8 cellular contexts compared by ENCODE assay signal in the genomic region with DNA sequence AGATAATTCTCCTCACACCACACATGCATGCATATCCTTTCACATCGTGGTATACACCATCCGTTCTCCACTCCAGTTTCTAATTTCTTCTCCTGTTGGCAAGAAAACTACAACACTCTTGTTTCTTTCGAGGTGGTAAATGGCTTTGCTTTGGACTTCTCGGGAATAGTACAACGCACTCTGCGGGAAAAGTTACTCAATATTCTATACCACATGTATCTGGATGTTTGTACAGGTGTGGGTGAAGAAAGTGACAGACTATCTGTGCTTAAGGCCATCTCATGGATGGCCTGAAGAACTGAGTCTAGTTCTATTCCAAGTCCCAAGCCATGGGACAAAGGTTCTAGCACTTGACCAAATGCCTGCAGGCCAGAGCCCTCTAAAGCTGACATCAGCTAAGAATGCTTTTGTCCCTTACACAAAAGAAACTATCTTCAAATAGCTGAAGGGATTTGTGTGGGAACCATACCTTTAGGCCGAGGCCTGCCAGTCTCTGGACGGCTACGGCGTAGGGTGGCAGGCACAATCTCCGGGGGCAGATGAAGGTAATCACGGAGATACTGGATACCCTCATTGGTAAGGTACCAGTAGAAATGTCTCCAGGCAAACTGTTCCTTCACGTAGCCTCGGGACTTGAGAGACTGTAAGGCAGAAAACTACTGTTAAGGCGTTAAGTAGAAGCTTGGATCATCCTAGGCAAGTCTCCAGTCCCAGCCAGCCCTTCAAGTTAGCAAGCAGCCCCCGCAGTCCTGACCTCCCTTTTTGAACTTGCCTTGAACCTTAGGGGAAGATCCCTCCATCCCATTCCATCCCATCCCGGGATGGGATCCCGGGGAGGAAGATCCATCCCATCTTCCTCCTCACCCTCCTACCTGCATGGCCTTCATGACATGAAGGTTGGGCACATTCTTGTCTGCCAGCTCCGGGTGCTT. TPM values are rescaled to one million over a fixed set of nuclear protein-coding genes. Genes with fewer than 3 reads are reported as not detected.
DNase-seq lines count a peak whose midpoint lies in the region; ATAC-seq and TF ChIP-seq lines count a peak whose summit lies in the region.

No MANE protein-coding gene starts in this region.

- H3K4me1 Mint-ChIP-seq in T-helper 17 cell, result peaks cover 16% of the 10 kb centered on the region

- TF ChIP-seq EP300 in sigmoid colon (IDR thresholded peaks at IDR 0.05), result no peak

- no peaks in the 10 kb centered on the region for H3K36me3 Mint-ChIP-seq in T-helper 17 cell (ENCODE audit: low read depth)

- peak overlapping the region; percentile 98 for H3K27ac Mint-ChIP-seq in T-helper 17 cell

- H3K27ac ChIP-seq in GM23248 (peak overlapping the region; percentile 70), sigmoid colon (peak overlapping the region; percentile 78 to 91 (median 86))

- in situ Hi-C loops in GM23248 (cut with MboI), result no loop called here
- in situ Hi-C loops in ACHN (cut with HindIII; ENCODE audit: low pct_ligation_motif_present, low pct_unique_long_range_greater_than_20kb, low sequenced_read_pairs), result no loop called here

- H3K36me3 ChIP-seq in GM23248 (ENCODE audit: low read depth) (peaks cover 47% of the 10 kb centered on the region), sigmoid colon (peaks cover 25 to 54% (median 47%) of the 10 kb centered on the region in 4 donors)

- H3K9me3 ChIP-seq in GM23248 (ENCODE audit: low read depth), result no peaks in the 10 kb centered on the region
- H3K9me3 ChIP-seq in T-helper 17 cell (ENCODE audit: control insufficient read depth, low read length, poor library complexity, severe bottlenecking), result no peaks in the 10 kb centered on the region
- no peaks in the 10 kb centered on the region for H3K9me3 ChIP-seq in sigmoid colon

- peak overlapping the region; percentile 98 for H3K4me3 Mint-ChIP-seq in T-helper 17 cell

- TF ChIP-seq CTCF in fibroblast of the aortic adventitia (IDR thresholded peaks at IDR 0.05; ENCODE audit: insufficient read depth, low read length) (no peak), sigmoid colon (IDR thresholded peaks at IDR 0.05) (no peak)

- DNase-seq in GM23248, result no peak
- no peak for DNase-seq in T-helper 17 cell
- DNase-seq in fibroblast of the aortic adventitia (ENCODE audit: low read depth), result no peak
- no peak for DNase-seq in sigmoid colon
- no peak for DNase-seq in effector CD4-positive, alpha-beta T cell
- no peak for DNase-seq in ACHN

- H3K79me2 ChIP-seq in GM23248 (ENCODE audit: insufficient read depth), result peaks cover 61% of the 10 kb centered on the region

- H3K9ac ChIP-seq in GM23248, result peak overlapping the region; percentile 92

- H3K27me3 ChIP-seq in GM23248 (replicated peaks; ENCODE audit: insufficient read depth) (no peaks in the 10 kb centered on the region), sigmoid colon (no peaks in the 10 kb centered on the region)

- no peaks in the 10 kb centered on the region for H3K9me2 ChIP-seq in GM23248 (ENCODE audit: insufficient read depth)

- no peak overlapping the region for H2AFZ ChIP-seq in GM23248

- peaks cover 52% of the 10 kb centered on the region for H3F3A ChIP-seq in GM23248 (ENCODE audit: insufficient read depth)

- ATAC-seq in T-helper 17 cell (no peak), GM21515 (IDR thresholded peaks at IDR 0.05; ENCODE audit: unreplicated experiment) (no peak), HG03432 (IDR thresholded peaks at IDR 0.05; ENCODE audit: unreplicated experiment) (no peak)

- 68 to 74% methylated on average over 19 of the region's 19 CpGs for WGBS in GM23248 (ENCODE audit: low coverage in 1 of 2, low lambda C conversion rate in 2 of 2, missing lambda C conversion rate in 2 of 2), 2 experiments
- 73 to 83% methylated on average over 19 of the region's 19 CpGs for WGBS in sigmoid colon, 2 donors

- TF ChIP-seq POLR2A in sigmoid colon (IDR thresholded peaks at IDR 0.05), result no peak

- H3K4me3 ChIP-seq in GM23248 (peak overlapping the region; percentile 82), fibroblast of the aortic adventitia (ENCODE audit: low read depth, low read length) (peak overlapping the region; percentile 95), sigmoid colon (peak overlapping the region; percentile 56 to 81 (median 74))

- peak overlapping the region; percentile 98 for H3K4me2 ChIP-seq in GM23248 (ENCODE audit: unreplicated experiment)

- intact Hi-C loops in sigmoid colon (cut with DNase I), result loop anchor here (5.0 kb wide), 2 partner anchors 32 to 183 kb away; a partner anchor contains a TSS

- 0 out of 2 replicates have a peak, but pooled peaks cover 9% of the 10 kb centered on the region for H3K4me1 ChIP-seq in GM23248 (ENCODE audit: insufficient read depth)
- H3K4me1 ChIP-seq in sigmoid colon, result peaks cover 0 to 16% (median 11%) of the 10 kb centered on the region in 4 donors

- H3K27me3 Mint-ChIP-seq in T-helper 17 cell, result no peaks in the 10 kb centered on the region

- H4K20me1 ChIP-seq in GM23248 (ENCODE audit: insufficient read depth), result no peaks in the 10 kb centered on the region

RNA-seq across cellular contexts. Expression of a gene that starts 1.4 kb away (rescaled TPM):
- total RNA-seq in GM23248 (2014; rRNA removed; shearing (Covaris generic)), result 1,857 and 2,539 TPM in 2 replicates
- polyA plus RNA-seq in GM23248 (2016; fragmentation: Nextera tagmentation; extraction: Ambion mirVana) (573 and 596 TPM in 2 replicates), sigmoid colon (1,000 to 10,000 TPM; 2,796 to 4,045 (median 3,510) TPM)
- total RNA-seq in T-helper 17 cell (1,000 to 10,000 TPM; 2,447 to 2,547 TPM), fibroblast of the aortic adventitia (ENCODE audit: low replicate concordance) (1,593 and 2,945 TPM in 2 replicates), sigmoid colon (1,000 to 10,000 TPM; 2,556 to 7,534 (median 4,475) TPM)

RNA-seq across cellular contexts. Expression of a gene that starts 32.0 kb away (rescaled TPM):
- 11.5 and 13.8 TPM in 2 replicates for total RNA-seq in GM23248 (2014; rRNA removed; shearing (Covaris generic))
- polyA plus RNA-seq in GM23248 (2016; fragmentation: Nextera tagmentation; extraction: Ambion mirVana) (8.1 and 8.9 TPM in 2 replicates), sigmoid colon (10 to 100 TPM in 2 of 3 donors, 1 to 10 TPM in 1; 6.0 to 12.2 (median 10.8) TPM)
- total RNA-seq in T-helper 17 cell (10 to 100 TPM; 21.1 to 23.2 TPM), fibroblast of the aortic adventitia (ENCODE audit: low replicate concordance) (24.4 and 34.6 TPM in 2 replicates), sigmoid colon (10 to 100 TPM; 31.4 to 45.7 (median 37.5) TPM)

RNA-seq across cellular contexts. Expression of a gene that starts 41.4 kb away (rescaled TPM):
- not detected in 2 replicates for total RNA-seq in GM23248 (2014; rRNA removed; shearing (Covaris generic))
- polyA plus RNA-seq in GM23248 (2016; fragmentation: Nextera tagmentation; extraction: Ambion mirVana), result not detected in 2 replicates
- under 1 TPM; 0.40 to 0.50 TPM for total RNA-seq in T-helper 17 cell
- total RNA-seq in fibroblast of the aortic adventitia (ENCODE audit: low replicate concordance), result not detected in 2 replicates
- total RNA-seq in sigmoid colon, result 1 to 10 TPM in 1 of 4 donors, under 1 TPM in 3; 0.36 to 1.9 (median 0.59) TPM
- under 1 TPM in 1 of 3 donors, not detected in 2; 0.89 TPM for polyA plus RNA-seq in sigmoid colon
